8 cellular contexts compared by ENCODE assay signal in genomic region chr1:155050560-155051341, GRCh38. TPM values are rescaled to one million over a fixed set of nuclear protein-coding genes. Genes with fewer than 3 reads are reported as not detected.
DNase-seq lines count a peak whose midpoint lies in the region; ATAC-seq lines count a peak whose summit lies in the region.

TSS of gene ADAM15 (plus strand) at chr1:155051316. CDS start at chr1:155051387, 71 bp downstream.

- DNase-seq in NCI-H2081 (lab: John Stamatoyannopoulos, UW): peak; percentile 74 to 75
- DNase-seq in NCI-H2081 treated with DMSO at 0.1 percent for 48 hours (lab: John Stamatoyannopoulos, UW): no peak
- peak; percentile 75 for DNase-seq in NCI-H226
- peak; percentile 65 to 76 for DNase-seq in activated CD4-positive, alpha-beta T cell treated with anti-CD3 and anti-CD28 coated beads for 24 hours (ENCODE audit: low read depth in 2 of 2)
- peak; percentile 85 to 93 for DNase-seq in left colon
- peak; percentile 77 for DNase-seq in stimulated activated CD4-positive, alpha-beta T cell treated with anti-CD3 and anti-CD28 coated beads, Interleukin-1b, Interleukin-23, amount 100 ng/mL, for 48 hours

- intact Hi-C loops in left colon (cut with DNase I, micrococcal nuclease): no loop called here

- peak within 1 kb of the TSS; percentile 81 for H3K27ac ChIP-seq in cingulate gyrus (ENCODE audit: low read depth, low read length)

- ATAC-seq in HG03025 (IDR thresholded peaks at IDR 0.05; ENCODE audit: low FRiP score, unreplicated experiment): peak; percentile 34
- ATAC-seq in left colon: peak; percentile 81

RNA-seq across cellular contexts. Expression of gene ADAM15, which starts in this region (rescaled TPM):
- 100 to 1,000 TPM in 1 of 2 donors, 10 to 100 TPM in 1; 88.9 to 160 TPM for total RNA-seq in left colon
